1 cellular context compared by ENCODE assay signal in genomic region chr2:238096311-238097011, GRCh38.
TF ChIP-seq lines count a peak whose summit lies in the region.

No MANE protein-coding gene starts in this region.

TF ChIP-seq in WTC11, 78 proteins besides CTCF, POLR2A, EP300 and RAD21 (continued from another document and continues in another):
- TF ChIP-seq ARID4B (CRISPR knock-in tag; IDR thresholded peaks at IDR 0.05; ENCODE audit: borderline replicate concordance) (no peak), ZSCAN18 (CRISPR knock-in tag; IDR thresholded peaks at IDR 0.05) (0 out of 2 replicates have a peak, but pooled peaks have one; percentile 7), ATF1 (CRISPR knock-in tag; IDR thresholded peaks at IDR 0.05) (no peak), ZNF671 (CRISPR knock-in tag; IDR thresholded peaks at IDR 0.05) (no peak), CREB1 (CRISPR knock-in tag; IDR thresholded peaks at IDR 0.05) (peak; percentile 81), ZNF423 (CRISPR knock-in tag; IDR thresholded peaks at IDR 0.05) (peak; percentile 91), GABPB1 (CRISPR knock-in tag; IDR thresholded peaks at IDR 0.05) (no peak), MXD4 (CRISPR knock-in tag; IDR thresholded peaks at IDR 0.05; ENCODE audit: borderline replicate concordance) (no peak), RORB (CRISPR knock-in tag; IDR thresholded peaks at IDR 0.05) (no peak), AFF4 (CRISPR knock-in tag; IDR thresholded peaks at IDR 0.05; ENCODE audit: borderline replicate concordance) (peak; percentile 61; the same call in 1 of the 2 replicates), ZNF138 (CRISPR knock-in tag; conservative IDR thresholded peaks at IDR 0.05) (no peak), IRF2 (CRISPR knock-in tag; IDR thresholded peaks at IDR 0.05; ENCODE audit: borderline replicate concordance, low read depth) (no peak), GTF2I (CRISPR knock-in tag; conservative IDR thresholded peaks at IDR 0.05) (no peak), TCF7 (CRISPR knock-in tag; IDR thresholded peaks at IDR 0.05; ENCODE audit: low read depth) (peak; percentile 77; the same call in 1 of the 2 replicates), EMX1 (CRISPR knock-in tag; IDR thresholded peaks at IDR 0.05) (no peak), ATF2 (CRISPR knock-in tag; IDR thresholded peaks at IDR 0.05; ENCODE audit: borderline replicate concordance, low read depth) (no peak; the same call in 1 of the 2 replicates), USF1 (CRISPR knock-in tag; IDR thresholded peaks at IDR 0.05) (peak; percentile 64), TEAD1 (CRISPR knock-in tag; IDR thresholded peaks at IDR 0.05) (peak; percentile 89; the same call in 1 of the 2 replicates), ERG (CRISPR knock-in tag; IDR thresholded peaks at IDR 0.05) (no peak), NR1H2 (CRISPR knock-in tag; IDR thresholded peaks at IDR 0.05) (no peak), HMGA2 (CRISPR knock-in tag; IDR thresholded peaks at IDR 0.05) (no peak), CREM (CRISPR knock-in tag; IDR thresholded peaks at IDR 0.05) (no peak), SP1 (CRISPR knock-in tag; conservative IDR thresholded peaks at IDR 0.05) (peak; percentile 72), PREB (CRISPR knock-in tag; IDR thresholded peaks at IDR 0.05; ENCODE audit: borderline replicate concordance) (no peak), MYBL2 (CRISPR knock-in tag; IDR thresholded peaks at IDR 0.05) (no peak), KAT7 (CRISPR knock-in tag; IDR thresholded peaks at IDR 0.05; ENCODE audit: borderline replicate concordance) (0 out of 2 replicates have a peak, but pooled peaks have one; percentile 39), HMGXB4 (CRISPR knock-in tag; IDR thresholded peaks at IDR 0.05) (no peak), ZNF281 (CRISPR knock-in tag; IDR thresholded peaks at IDR 0.05) (peak; percentile 63; the same call in 1 of the 2 replicates), IRF1 (CRISPR knock-in tag; IDR thresholded peaks at IDR 0.05) (no peak), ZNF416 (CRISPR knock-in tag; IDR thresholded peaks at IDR 0.05) (peak; percentile 74; the same call in 1 of the 2 replicates), ELF4 (CRISPR knock-in tag; IDR thresholded peaks at IDR 0.05; ENCODE audit: low read depth) (no peak), ZNF317 (CRISPR knock-in tag; IDR thresholded peaks at IDR 0.05; ENCODE audit: borderline replicate concordance, low read depth) (peak; percentile 5; the same call in 1 of the 2 replicates), NFE2L1 (CRISPR knock-in tag; IDR thresholded peaks at IDR 0.05) (no peak), NR2C2 (CRISPR knock-in tag; IDR thresholded peaks at IDR 0.05) (peak; percentile 63; the same call in 1 of the 2 replicates)
